In genomic region chr4:54746228-54746627, GRCh38 we compare ENCODE assay signal across 11 cellular contexts.
DNase-seq lines count a peak whose midpoint lies in the region; ATAC-seq, FAIRE-seq and TF ChIP-seq lines count a peak whose summit lies in the region.
"Had no signal": no experiment of that assay in that cellular context is flagged by ENCODE, and none has a peak within 500 bp of the region (broad histone marks: within the 10 kb centered on the region; RNA-seq: fewer than 3 reads in every experiment).

No MANE protein-coding gene starts in this region.

- H3K4me3 ChIP-seq in PC-3 (ENCODE audit: low read length) (no peak overlapping the region), psoas muscle (no peak overlapping the region)
- H3K4me3 ChIP-seq: SJSA1, testis had no signal

- no peak overlapping the region for H2AFZ ChIP-seq in PC-3 (ENCODE audit: low read length)

- TF ChIP-seq POLR2A in GM12892 (IDR thresholded peaks at IDR 0.05; ENCODE audit: low read depth, low read length), result no peak

- no peak for FAIRE-seq in GM12892 (lab: Jason Lieb, UNC)
- FAIRE-seq: GM12891 had no signal

- no peaks in the 10 kb centered on the region for H4K20me1 ChIP-seq in PC-3 (ENCODE audit: low read length)

- H3K27me3 ChIP-seq in PC-3 (ENCODE audit: low read length) (peaks cover 8% of the 10 kb centered on the region; the same call in 1 of the 2 replicates), psoas muscle (ENCODE audit: insufficient read depth in 3 of 3, low read length in 2 of 3) (peaks cover 0 to 1% (median 0%) of the 10 kb centered on the region in 3 donors)
- H3K27me3 ChIP-seq: SJSA1, testis had no signal

- POLR2A ChIA-PET in PC-3 (lab: Charles Lee; ENCODE audit: unreplicated experiment), result no interaction called here

- DNase-seq in PC-3, result peak; percentile 41
- peak; percentile 10 for DNase-seq in stimulated activated naive CD8-positive, alpha-beta T cell treated with anti-CD3 and anti-CD28 coated beads, Interleukin-15, Interleukin-2, amounts not matched to agents 100 U/mL and 50 U/mL, for 24 hours
- no peak for DNase-seq in GM12892 (ENCODE audit: insufficient read length)
- no peak for DNase-seq in stimulated activated CD4-positive, alpha-beta T cell treated with anti-CD3 and anti-CD28 coated beads, Interleukin-12 subunit alpha, Interleukin-12 subunit beta, amount 100 ng/mL, for 4 hours
- no peak for DNase-seq in psoas muscle
- DNase-seq: activated CD8-positive, alpha-beta memory T cell treated with anti-CD3 and anti-CD28 coated beads, Interleukin-2, amount 50 U/mL, for 4 hours; testis had no signal

- ATAC-seq in GM19023 (IDR thresholded peaks at IDR 0.05; ENCODE audit: unreplicated experiment) (peak; percentile 73), HG03135 (IDR thresholded peaks at IDR 0.05; ENCODE audit: unreplicated experiment) (peak; percentile 69), PC-3 (no peak), psoas muscle (no peak)
- ATAC-seq in stimulated activated naive CD8-positive, alpha-beta T cell treated with anti-CD3 and anti-CD28 coated beads, Interleukin-15, Interleukin-2, amounts not matched to agents 100 U/mL and 50 U/mL, for 24 hours, result peak; percentile 80

- WGBS in psoas muscle, 3 donors, result 83 to 95% (median 87%) methylated on average over 2 of the region's 2 CpGs

- intact Hi-C loops in PC-3 (cut with micrococcal nuclease) (no loop called here), psoas muscle (cut with DNase I) (no loop called here)

- H3K4me2 ChIP-seq in PC-3 (ENCODE audit: low read length), result no peak overlapping the region

- no TSS peak for BruUV-seq in PC-3 (replicated peaks; lab: Mats Ljungman, UMichigan)

- TF ChIP-seq CTCF in PC-3 (conservative IDR thresholded peaks at IDR 0.05; ENCODE audit: low read depth, low read length), result no peak
- no peak for TF ChIP-seq CTCF in psoas muscle (IDR thresholded peaks at IDR 0.05)

- H3K9me2 ChIP-seq in PC-3 (replicated peaks; ENCODE audit: low read length), result no peaks in the 10 kb centered on the region

- CTCF ChIA-PET in PC-3 (lab: Charles Lee), result no interaction called here

- H3K9me3 ChIP-seq in PC-3 (ENCODE audit: low read length), result no peaks in the 10 kb centered on the region
- no peaks in the 10 kb centered on the region for H3K9me3 ChIP-seq in psoas muscle
- H3K9me3 ChIP-seq: SJSA1, testis had no signal

- no peak overlapping the region for H3K27ac ChIP-seq in PC-3 (ENCODE audit: low read length)
- no peak overlapping the region for H3K27ac ChIP-seq in psoas muscle
- H3K27ac ChIP-seq: SJSA1, testis had no signal

- no peaks in the 10 kb centered on the region for H3K4me1 ChIP-seq in PC-3 (ENCODE audit: insufficient read depth, low read length)
- H3K4me1 ChIP-seq in psoas muscle, result no peaks in the 10 kb centered on the region
- H3K4me1 ChIP-seq: SJSA1, testis had no signal

- no peaks in the 10 kb centered on the region for H3K36me3 ChIP-seq in PC-3 (ENCODE audit: low read depth, low read length)
- H3K36me3 ChIP-seq in psoas muscle (ENCODE audit: insufficient read depth in 1 of 2, low read depth in 1 of 2), result no peaks in the 10 kb centered on the region
- H3K36me3 ChIP-seq: SJSA1 had no signal

- H3F3A ChIP-seq in PC-3 (ENCODE audit: low read length, unreplicated experiment), result no peaks in the 10 kb centered on the region

- H3K79me2 ChIP-seq in PC-3 (ENCODE audit: low read length), result no peaks in the 10 kb centered on the region

- H3K9ac ChIP-seq in PC-3 (ENCODE audit: low read length), result no peak overlapping the region

Comparison
In these comparisons a context has a peak if more than half of its experiments do, and no peak if none do; other contexts are left out.
1. ATAC-seq: peak in GM19023 (single experiment), HG03135 (single experiment) and stimulated activated naive CD8-positive, alpha-beta T cell treated with anti-CD3 and anti-CD28 coated beads, Interleukin-15, Interleukin-2, amounts not matched to agents 100 U/mL and 50 U/mL, for 24 hours (single experiment); none in PC-3 (single experiment) and psoas muscle (0 of 4).
2. DNase-seq: peak in PC-3 (single experiment) and stimulated activated naive CD8-positive, alpha-beta T cell treated with anti-CD3 and anti-CD28 coated beads, Interleukin-15, Interleukin-2, amounts not matched to agents 100 U/mL and 50 U/mL, for 24 hours (single experiment); none in GM12892 (single experiment), stimulated activated CD4-positive, alpha-beta T cell treated with anti-CD3 and anti-CD28 coated beads, Interleukin-12 subunit alpha, Interleukin-12 subunit beta, amount 100 ng/mL, for 4 hours (single experiment) and psoas muscle (0 of 2).